In the genomic region with DNA sequence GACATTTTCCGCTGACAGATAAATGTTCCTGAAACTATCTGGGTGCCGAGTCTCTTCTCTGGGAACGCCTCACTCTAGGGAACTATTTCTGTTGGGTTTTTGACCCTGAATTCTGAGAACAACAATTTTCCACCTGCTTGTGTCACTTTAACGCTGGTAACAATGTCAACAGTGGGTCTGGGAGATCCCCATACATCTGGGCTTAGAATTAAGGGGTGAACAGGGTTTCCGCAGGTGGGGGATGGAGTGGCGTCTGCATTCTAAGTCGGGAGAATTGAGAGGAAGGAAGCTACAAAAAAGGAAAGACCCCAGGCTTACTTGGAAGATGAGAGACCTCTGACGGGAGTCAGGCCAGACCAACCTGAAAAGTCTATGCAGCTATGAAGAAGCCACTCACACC, we compare ENCODE assay signal across 1 cellular context.
TF ChIP-seq lines count a peak whose summit lies in the region.

No MANE protein-coding gene starts in this region.

TF ChIP-seq in GM23338, 12 proteins besides CTCF, POLR2A, EP300 and RAD21 (continued from another document):
- TF ChIP-seq ZNF462 (CRISPR knock-in tag; IDR thresholded peaks at IDR 0.05) (no peak), NANOG (IDR thresholded peaks at IDR 0.05; ENCODE audit: borderline replicate concordance) (no peak), CREB1 (CRISPR knock-in tag; IDR thresholded peaks at IDR 0.05; ENCODE audit: low read depth) (no peak), STAT1 (IDR thresholded peaks at IDR 0.05; ENCODE audit: unreplicated experiment) (no peak), JUNB (IDR thresholded peaks at IDR 0.05; ENCODE audit: unreplicated experiment) (no peak)
